Comparison of ENCODE assay signal across 16 cellular contexts in genomic region chr21:31195334-31196015, GRCh38.
DNase-seq lines count a peak whose midpoint lies in the region; ATAC-seq and TF ChIP-seq lines count a peak whose summit lies in the region.
"Had no signal": no experiment of that assay in that cellular context is flagged by ENCODE, and none has a peak within 500 bp of the region (broad histone marks: within the 10 kb centered on the region; RNA-seq: fewer than 3 reads in every experiment).

No MANE protein-coding gene starts in this region.

- peaks cover 10 to 15% of the 10 kb centered on the region in 2 donors for H3K4me1 Mint-ChIP-seq in natural killer cell treated with Interleukin-12 subunit alpha and Interleukin-12 subunit beta and Interleukin-15 and Interleukin-18, amount 100 ng/mL, for 72 hours (ENCODE audit: low read depth in 2 of 2)
- H3K4me1 Mint-ChIP-seq in natural killer cell, result no peaks in the 10 kb centered on the region
- peaks cover 72% of the 10 kb centered on the region for H3K4me1 Mint-ChIP-seq in activated CD4-positive, alpha-beta memory T cell treated with anti-CD3 and anti-CD28 coated beads for 36 hours (ENCODE audit: low read depth)

- POLR2A ChIA-PET in activated CD4-positive, alpha-beta memory T cell treated with anti-CD3 and anti-CD28 coated beads for 36 hours (lab: Charles Lee), result interaction anchor here (0.8 to 6.3 kb wide), 7 partner anchors 9 to 363 kb away, joined by 3 to 53 read pairs (median 4); no protein-coding TSS in a partner anchor

- no peaks in the 10 kb centered on the region for H3K27me3 Mint-ChIP-seq in natural killer cell treated with Interleukin-12 subunit alpha and Interleukin-12 subunit beta and Interleukin-15 and Interleukin-18, amount 100 ng/mL, for 72 hours
- H3K27me3 Mint-ChIP-seq in natural killer cell (ENCODE audit: low read depth in 2 of 2), result no peaks in the 10 kb centered on the region
- H3K27me3 Mint-ChIP-seq in activated CD4-positive, alpha-beta memory T cell treated with anti-CD3 and anti-CD28 coated beads for 36 hours, result no peaks in the 10 kb centered on the region
- H3K27me3 Mint-ChIP-seq: activated B cell treated with CpG ODN at 0.5 μM for 24 hours, type B pancreatic cell had no signal

- TF ChIP-seq CTCF in natural killer cell (IDR thresholded peaks at IDR 0.05) (no peak), omental fat pad (IDR thresholded peaks at IDR 0.05) (no peak)

- ATAC-seq in natural killer cell treated with Interleukin-12 subunit alpha and Interleukin-12 subunit beta and Interleukin-15 and Interleukin-18, amount 100 ng/mL, for 72 hours, result peak; percentile 56 to 67
- ATAC-seq in natural killer cell, result no peak
- ATAC-seq in HG02884 (IDR thresholded peaks at IDR 0.05; ENCODE audit: unreplicated experiment), result peak; percentile 77
- ATAC-seq in omental fat pad (ENCODE audit: low FRiP score), result no peak
- ATAC-seq: GM23338 had no signal

- CTCF ChIA-PET in activated CD4-positive, alpha-beta memory T cell treated with anti-CD3 and anti-CD28 coated beads for 36 hours (lab: Charles Lee), result interaction anchor here (0.6 to 6.4 kb wide), 12 partner anchors 13 to 521 kb away, joined by 3 to 50 read pairs (median 5); no protein-coding TSS in a partner anchor

- H3K9me3 Mint-ChIP-seq in natural killer cell treated with Interleukin-12 subunit alpha and Interleukin-12 subunit beta and Interleukin-15 and Interleukin-18, amount 100 ng/mL, for 72 hours, result no peaks in the 10 kb centered on the region
- H3K9me3 Mint-ChIP-seq in natural killer cell, result no peaks in the 10 kb centered on the region
- H3K9me3 Mint-ChIP-seq in activated CD4-positive, alpha-beta memory T cell treated with anti-CD3 and anti-CD28 coated beads for 36 hours, result no peaks in the 10 kb centered on the region
- H3K9me3 Mint-ChIP-seq: activated B cell treated with CpG ODN at 0.5 μM for 24 hours, GM23338, type B pancreatic cell had no signal

- H3K27ac Mint-ChIP-seq in natural killer cell treated with Interleukin-12 subunit alpha and Interleukin-12 subunit beta and Interleukin-15 and Interleukin-18, amount 100 ng/mL, for 72 hours, result peak overlapping the region; percentile 7 to 32
- H3K27ac Mint-ChIP-seq in natural killer cell, result no peak overlapping the region
- H3K27ac Mint-ChIP-seq in activated CD4-positive, alpha-beta memory T cell treated with anti-CD3 and anti-CD28 coated beads for 36 hours, result peak overlapping the region; percentile 85
- H3K27ac Mint-ChIP-seq: activated B cell treated with CpG ODN at 0.5 μM for 24 hours, type B pancreatic cell had no signal

- H3K36me3 Mint-ChIP-seq in natural killer cell treated with Interleukin-12 subunit alpha and Interleukin-12 subunit beta and Interleukin-15 and Interleukin-18, amount 100 ng/mL, for 72 hours, result no peaks in the 10 kb centered on the region
- H3K36me3 Mint-ChIP-seq in natural killer cell, result no peaks in the 10 kb centered on the region
- peaks cover 33% of the 10 kb centered on the region for H3K36me3 Mint-ChIP-seq in activated CD4-positive, alpha-beta memory T cell treated with anti-CD3 and anti-CD28 coated beads for 36 hours

- peak overlapping the region; percentile 48 for H3K4me3 Mint-ChIP-seq in natural killer cell treated with Interleukin-12 subunit alpha and Interleukin-12 subunit beta and Interleukin-15 and Interleukin-18, amount 100 ng/mL, for 72 hours
- no peak overlapping the region for H3K4me3 Mint-ChIP-seq in natural killer cell
- H3K4me3 Mint-ChIP-seq in activated CD4-positive, alpha-beta memory T cell treated with anti-CD3 and anti-CD28 coated beads for 36 hours, result peak overlapping the region; percentile 74
- H3K4me3 Mint-ChIP-seq: activated B cell treated with CpG ODN at 0.5 μM for 24 hours, GM23338, type B pancreatic cell had no signal

- intact Hi-C loops in natural killer cell (cut with micrococcal nuclease) (no loop called here), cardiac septum (cut with DNase I) (loop anchor here (5.0 kb wide), 1 partner anchor 407 kb away; no protein-coding TSS in a partner anchor)
- intact Hi-C loops in activated CD4-positive, alpha-beta memory T cell treated with anti-CD3 and anti-CD28 coated beads for 36 hours (cut with micrococcal nuclease), result loop anchor here (1.0 to 2.0 kb wide), 10 partner anchors 11 to 364 kb away; no protein-coding TSS in a partner anchor

- DNase-seq in natural killer cell treated with Interleukin-12 subunit alpha and Interleukin-12 subunit beta and Interleukin-15 and Interleukin-18, amount 100 ng/mL, for 72 hours (ENCODE audit: low spot score), result no peak
- no peak for DNase-seq in natural killer cell
- no peak for DNase-seq in activated CD4-positive, alpha-beta memory T cell treated with anti-CD3 and anti-CD28 coated beads for 36 hours
- DNase-seq in cardiac septum (ENCODE audit: low spot score), result no peak
- no peak for DNase-seq in NCI-H1092 (lab: John Stamatoyannopoulos, UW)
- no peak for DNase-seq in midbrain (lab: John Stamatoyannopoulos, UW)
- no peak for DNase-seq in omental fat pad (ENCODE audit: low spot score)
- DNase-seq: activated B cell treated with CpG ODN at 0.5 μM for 24 hours; activated gamma-delta T cell; central memory CD4-positive, alpha-beta T cell; DMS 273 treated with DMSO at 0.1 percent for 48 hours; kidney; stimulated activated CD8-positive, alpha-beta memory T cell treated with anti-CD3 and anti-CD28 coated beads, Interleukin-4, amount 100 ng/mL, for 48 hours had no signal

Comparison
In these comparisons a context has a peak if more than half of its experiments do, and no peak if none do; other contexts are left out.
1. ATAC-seq: peak in natural killer cell treated with Interleukin-12 subunit alpha and Interleukin-12 subunit beta and Interleukin-15 and Interleukin-18, amount 100 ng/mL, for 72 hours (2 of 2) and HG02884 (single experiment); none in natural killer cell (0 of 3) and omental fat pad (single experiment).
2. H3K27ac Mint-ChIP-seq: peak in natural killer cell treated with Interleukin-12 subunit alpha and Interleukin-12 subunit beta and Interleukin-15 and Interleukin-18, amount 100 ng/mL, for 72 hours (2 of 2) and activated CD4-positive, alpha-beta memory T cell treated with anti-CD3 and anti-CD28 coated beads for 36 hours (single experiment); none in natural killer cell (0 of 2).